Comparison of ENCODE assay signal across 8 cellular contexts in genomic region chr2:66433695-66433944, GRCh38. TPM values are rescaled to one million over a fixed set of nuclear protein-coding genes. Genes with fewer than 3 reads are reported as not detected.
DNase-seq lines count a peak whose midpoint lies in the region; ATAC-seq and TF ChIP-seq lines count a peak whose summit lies in the region.

No MANE protein-coding gene starts in this region.

- peaks cover 22 to 45% (median 37%) of the 10 kb centered on the region in 3 donors for H3K4me1 Mint-ChIP-seq in CD8-positive, alpha-beta memory T cell

- no peaks in the 10 kb centered on the region for H3K27me3 ChIP-seq in CD8-positive, alpha-beta memory T cell (ENCODE audit: insufficient read depth, low read length, poor library complexity, severe bottlenecking)
- no peaks in the 10 kb centered on the region for H3K27me3 ChIP-seq in fibroblast of lung (ENCODE audit: control insufficient read depth, insufficient read depth, low read length)
- H3K27me3 ChIP-seq in trophoblast cell (ENCODE audit: insufficient read depth, low read length), result no peaks in the 10 kb centered on the region

- H3K4me2 ChIP-seq in fibroblast of lung (ENCODE audit: extremely low read depth, insufficient read depth, low read length) (peak overlapping the region; percentile 92), trophoblast cell (ENCODE audit: low read length) (peak overlapping the region; percentile 93)

- H3K9ac ChIP-seq in SK-N-MC (ENCODE audit: insufficient read length) (peak overlapping the region; percentile 99), fibroblast of lung (ENCODE audit: insufficient read depth, low read length) (peak overlapping the region; percentile 94), trophoblast cell (ENCODE audit: low read length) (peak overlapping the region; percentile 99)

- peak overlapping the region; percentile 83 for H3K14ac ChIP-seq in trophoblast cell (ENCODE audit: low read length)

- peaks cover 35% of the 10 kb centered on the region for H3K79me1 ChIP-seq in trophoblast cell (ENCODE audit: low read length)

- H4K20me1 ChIP-seq in fibroblast of lung (ENCODE audit: control insufficient read depth, extremely low read depth, insufficient read depth, low read length), result no peaks in the 10 kb centered on the region

- no peaks in the 10 kb centered on the region for H3K36me3 ChIP-seq in CD8-positive, alpha-beta memory T cell (ENCODE audit: insufficient read depth, low read length)
- H3K36me3 ChIP-seq in SK-N-MC (ENCODE audit: insufficient read depth, low read length), result peaks cover 26% of the 10 kb centered on the region
- H3K36me3 ChIP-seq in fibroblast of lung (ENCODE audit: control insufficient read depth, insufficient read depth, low read length), result peaks cover 3% of the 10 kb centered on the region
- H3K36me3 ChIP-seq in trophoblast cell (ENCODE audit: control insufficient read depth in 1 of 2, insufficient read depth in 2 of 2, low read length in 2 of 2), result peaks cover 0 to 2% of the 10 kb centered on the region in 2 experiments

- H3K18ac ChIP-seq in trophoblast cell (ENCODE audit: low read length), result peak overlapping the region; percentile 98

- no peaks in the 10 kb centered on the region for H3K9me3 ChIP-seq in CD8-positive, alpha-beta memory T cell (ENCODE audit: low read length)
- H3K9me3 ChIP-seq in SK-N-MC (ENCODE audit: low read depth, low read length) (no peaks in the 10 kb centered on the region), fibroblast of lung (ENCODE audit: control insufficient read depth, insufficient read depth, low read depth, low read length) (no peaks in the 10 kb centered on the region), trophoblast cell (ENCODE audit: insufficient read depth, low read depth, low read length) (no peaks in the 10 kb centered on the region)

- no peak for ATAC-seq in HG03025 (IDR thresholded peaks at IDR 0.05; ENCODE audit: low FRiP score, unreplicated experiment)

- no peak for TF ChIP-seq CTCF in fibroblast of lung (conservative IDR thresholded peaks at IDR 0.05 in 1 of 2, IDR thresholded peaks at IDR 0.05 in 1 of 2; ENCODE audit: low read depth in 1 of 2, low read length in 2 of 2)

- H4K12ac ChIP-seq in trophoblast cell (ENCODE audit: low read depth, low read length), result peak overlapping the region; percentile 47

- H2BK12ac ChIP-seq in trophoblast cell (ENCODE audit: low read length), result peak overlapping the region; percentile 59

- H3K4me3 ChIP-seq in CD8-positive, alpha-beta memory T cell (ENCODE audit: low read length), result peak overlapping the region; percentile 22
- H3K4me3 ChIP-seq in SK-N-MC (peak overlapping the region; percentile 82), fibroblast of lung (replicated peaks in 1 of 4; ENCODE audit: control extremely low read depth in 1 of 4, insufficient read depth in 1 of 4, low read depth in 3 of 4, low read length in 4 of 4) (peak overlapping the region; percentile 67 to 93 (median 84)), trophoblast cell (ENCODE audit: low read depth, low read length) (peak overlapping the region; percentile 71)

- H3K27ac Mint-ChIP-seq in CD8-positive, alpha-beta memory T cell, result peak overlapping the region in 1 of 8 donors; percentile 38

- H2AFZ ChIP-seq in fibroblast of lung (ENCODE audit: low read length), result no peak overlapping the region
- H2AFZ ChIP-seq in trophoblast cell (ENCODE audit: insufficient read depth, low read length, poor library complexity), result peak overlapping the region; percentile 56

- no peak for DNase-seq in CD8-positive, alpha-beta memory T cell
- DNase-seq in SK-N-MC (ENCODE audit: low read depth, low spot score) (no peak), fibroblast of lung (ENCODE audit: low read depth in 2 of 2) (no peak), trophoblast cell (peak in 1 of 2 donors; percentile 50), NCI-H2029 treated with DMSO at 0.1 percent for 48 hours (lab: John Stamatoyannopoulos, UW) (no peak), iPS-NIHi7 (ENCODE audit: extremely low spot score) (no peak)
- DNase-seq in stimulated activated CD4-positive, alpha-beta T cell treated with anti-CD3 and anti-CD28 coated beads, Interleukin-2, amount 100 ng/mL, for 48 hours, result no peak

- H4K8ac ChIP-seq in trophoblast cell (ENCODE audit: low read depth, low read length), result peak overlapping the region; percentile 91

- CTCF ChIA-PET in CD8-positive, alpha-beta memory T cell (lab: Charles Lee), result interaction anchor here (0.8 to 1.2 kb wide), 2 partner anchors 10 to 11 kb away, joined by 3 to 4 read pairs; no protein-coding TSS in a partner anchor

- H3K79me2 ChIP-seq in fibroblast of lung (ENCODE audit: control insufficient read depth, insufficient read depth, low read length), result peaks cover 52% of the 10 kb centered on the region
- H3K79me2 ChIP-seq in trophoblast cell (ENCODE audit: control insufficient read depth, insufficient read depth, low read length, poor library complexity), result peaks cover 17% of the 10 kb centered on the region

- H3K4me1 ChIP-seq in CD8-positive, alpha-beta memory T cell (ENCODE audit: insufficient read depth, low read length), result peaks cover 4% of the 10 kb centered on the region
- peaks cover 2% of the 10 kb centered on the region for H3K4me1 ChIP-seq in fibroblast of lung (ENCODE audit: control insufficient read depth, extremely low read depth, insufficient read depth, low read length)
- H3K4me1 ChIP-seq in trophoblast cell (ENCODE audit: control insufficient read depth in 1 of 2, insufficient read depth in 2 of 2, low read length in 2 of 2), result peaks cover 3 to 5% of the 10 kb centered on the region in 2 experiments

- peaks cover 42 to 78% of the 10 kb centered on the region in 2 donors for H3K27me3 Mint-ChIP-seq in CD8-positive, alpha-beta memory T cell

- POLR2A ChIA-PET in CD8-positive, alpha-beta memory T cell (lab: Charles Lee), result no interaction called here

- no peaks in the 10 kb centered on the region for H3K36me3 Mint-ChIP-seq in CD8-positive, alpha-beta memory T cell

- peak overlapping the region; percentile 50 to 82 (median 70) for H3K4me3 Mint-ChIP-seq in CD8-positive, alpha-beta memory T cell

- no CpG with 5 or more reads among the region's 7 CpGs for WGBS in trophoblast cell (ENCODE audit: extremely low coverage, insufficient coverage, insufficient read length)

- H3K27ac ChIP-seq in CD8-positive, alpha-beta memory T cell (ENCODE audit: low read depth, low read length), result no peak overlapping the region
- H3K27ac ChIP-seq in SK-N-MC, result peak overlapping the region; percentile 100
- H3K27ac ChIP-seq in fibroblast of lung (ENCODE audit: insufficient read depth, low read length), result peak overlapping the region; percentile 93
- peak overlapping the region; percentile 99 for H3K27ac ChIP-seq in trophoblast cell (ENCODE audit: low read depth, low read length)

- H3K4ac ChIP-seq in trophoblast cell (ENCODE audit: low read depth, low read length), result peak overlapping the region; percentile 90

- no peak overlapping the region for H3K23ac ChIP-seq in trophoblast cell (ENCODE audit: low read length)

- H2BK5ac ChIP-seq in trophoblast cell (ENCODE audit: low read depth, low read length, poor library complexity), result peak overlapping the region; percentile 99

- peak overlapping the region; percentile 96 for H4K91ac ChIP-seq in trophoblast cell (ENCODE audit: low read depth, low read length)

- peak overlapping the region; percentile 94 for H2BK120ac ChIP-seq in trophoblast cell (ENCODE audit: insufficient read depth, low read length, poor library complexity)

- peaks cover 0 to 17% (median 7%) of the 10 kb centered on the region in 5 donors for H3K9me3 Mint-ChIP-seq in CD8-positive, alpha-beta memory T cell

- H2AK5ac ChIP-seq in trophoblast cell (ENCODE audit: low read length), result peak overlapping the region; percentile 64

RNA-seq across cellular contexts. Expression of gene MEIS1, which starts 1.3 kb away (rescaled TPM):
- not detected for total RNA-seq in CD8-positive, alpha-beta memory T cell
- polyA plus RNA-seq in CD8-positive, alpha-beta memory T cell, result not detected
- 119 and 139 TPM in 2 replicates for total RNA-seq in fibroblast of lung
- polyA plus RNA-seq in fibroblast of lung, result 48.3 and 51.6 TPM in 2 replicates
- polyA plus RNA-seq in fibroblast of lung (2012), result 43.2 and 44.1 TPM in 2 replicates
- 62.6 and 69.9 TPM in 2 replicates for polyA minus RNA-seq in fibroblast of lung (ENCODE audit: low replicate concordance)
- polyA plus RNA-seq in trophoblast cell (2013), result 19.4 and 19.9 TPM in 2 replicates

Comparison
In these comparisons a context has a peak if more than half of its experiments do, and no peak if none do; other contexts are left out.
1. H3K4me3 ChIP-seq: peak in every context shown above with its lines; median percentile 84 in fibroblast of lung; 82 in SK-N-MC; 71 in trophoblast cell; 22 in CD8-positive, alpha-beta memory T cell.
2. RNA of gene MEIS1, which starts 1.3 kb away (total RNA-seq): 119 to 139 TPM in fibroblast of lung; not detected in CD8-positive, alpha-beta memory T cell; every median in the first group is over 100 times any median in the second.
3. Peak in every context shown above with its lines, with median percentiles within 50 percentile points of each other: H3K9ac ChIP-seq.